Comparison of ENCODE assay signal across 8 cellular contexts in the genomic region with DNA sequence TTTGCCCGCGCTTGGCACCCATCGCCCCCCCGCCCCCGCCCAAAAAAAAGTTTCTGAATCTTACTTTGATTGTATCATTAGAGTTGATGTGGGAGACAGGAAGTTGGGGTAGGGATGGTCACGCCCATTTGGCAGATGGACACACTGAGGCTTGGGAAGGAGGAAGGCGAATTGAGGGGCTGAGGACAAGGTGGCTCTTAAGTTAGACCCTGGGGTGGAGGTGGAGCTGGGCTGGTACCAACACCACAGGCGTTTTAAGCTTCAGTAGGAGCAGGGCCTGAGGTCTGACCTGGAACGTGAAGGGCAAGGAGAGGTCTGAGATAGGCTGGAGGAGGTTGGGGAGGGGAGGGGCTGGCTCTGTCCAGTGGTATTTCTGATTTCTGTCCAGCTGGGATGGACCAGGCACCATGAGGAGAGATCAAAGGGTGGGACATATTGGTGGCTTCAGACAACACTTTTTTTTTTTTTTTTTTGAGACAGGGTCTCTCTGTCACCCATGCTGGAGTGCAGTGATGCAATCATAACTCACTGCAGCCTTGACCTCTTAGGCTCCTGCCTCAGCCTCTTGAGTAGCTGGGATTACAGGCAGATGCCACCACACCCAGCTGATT. TPM values are rescaled to one million over a fixed set of nuclear protein-coding genes. Genes with fewer than 3 reads are reported as not detected.
A peak's percentile ranks its signal among the peaks of the same experiment; 100 is the strongest.
DNase-seq lines count a peak whose midpoint lies in the region; ATAC-seq and TF ChIP-seq lines count a peak whose summit lies in the region.

No MANE protein-coding gene starts in this region.

- intact Hi-C loops in ovary (cut with DNase I), result loop anchor here (2.0 to 10.0 kb wide), 7 partner anchors 42 to 272 kb away; partner anchors contain the start of genes ARL2 (in 3 of the 4), ZNHIT2 (in 2 of the 4) and TM7SF2 (in 1 of the 4)

- H3K36me3 ChIP-seq in DOHH2 (ENCODE audit: control insufficient read depth, low read length) (0 out of 2 replicates have a peak, but pooled peaks cover 2% of the 10 kb centered on the region), ovary (no peaks in the 10 kb centered on the region)
- no peaks in the 10 kb centered on the region for H3K36me3 ChIP-seq in effector memory CD4-positive, alpha-beta T cell (ENCODE audit: control insufficient read depth, insufficient read depth, low read length)

- no peaks in the 10 kb centered on the region for H3K9me2 ChIP-seq in DOHH2 (replicated peaks; ENCODE audit: control insufficient read depth, low read length)

- no peak overlapping the region for H3K27ac ChIP-seq in DOHH2 (ENCODE audit: low read depth, low read length)
- H3K27ac ChIP-seq in effector memory CD4-positive, alpha-beta T cell (ENCODE audit: insufficient read depth, low read length, poor library complexity, severe bottlenecking), result peak overlapping the region; percentile 20
- peak overlapping the region in 1 of 2 donors; percentile 66 for H3K27ac ChIP-seq in ovary

- no peaks in the 10 kb centered on the region for H4K20me1 ChIP-seq in DOHH2 (ENCODE audit: control insufficient read depth, insufficient read depth, low read depth, low read length)

- H3K4me2 ChIP-seq in DOHH2 (ENCODE audit: low read length), result peak overlapping the region; percentile 71

- peak; percentile 29 for DNase-seq in MV-4-11 (lab: John Stamatoyannopoulos, UW)
- DNase-seq in effector memory CD4-positive, alpha-beta T cell, result no peak
- DNase-seq in ovary, result peak in 3 of 5 donors; percentile 40 to 59 (median 51)
- no peak for DNase-seq in inferior parietal cortex (ENCODE audit: extremely low spot score)
- DNase-seq in hepatic stellate cell (ENCODE audit: low spot score), result no peak

- H3K4me1 ChIP-seq in DOHH2 (ENCODE audit: control insufficient read depth, low read length) (peaks cover 52% of the 10 kb centered on the region), ovary (ENCODE audit: insufficient read depth) (peaks cover 7% of the 10 kb centered on the region)
- H3K4me1 ChIP-seq in effector memory CD4-positive, alpha-beta T cell (ENCODE audit: control insufficient read depth, insufficient read depth, low read length, poor library complexity, severe bottlenecking), result peaks cover 27% of the 10 kb centered on the region

- TF ChIP-seq POLR2A in ovary (IDR thresholded peaks at IDR 0.05) (no peak), GM18505 (IDR thresholded peaks at IDR 0.05; ENCODE audit: borderline replicate concordance, extremely low read depth, insufficient read depth, insufficient read length) (no peak)

- no peaks in the 10 kb centered on the region for H3K9me3 ChIP-seq in DOHH2 (ENCODE audit: control insufficient read depth, insufficient read depth, low read length)
- H3K9me3 ChIP-seq in effector memory CD4-positive, alpha-beta T cell (ENCODE audit: control insufficient read depth, low read length), result no peaks in the 10 kb centered on the region
- no peaks in the 10 kb centered on the region for H3K9me3 ChIP-seq in ovary

- WGBS in ovary, 3 donors, result 13 to 19% (median 13%) methylated on average over 9 of the region's 9 CpGs

- H3F3A ChIP-seq in DOHH2 (ENCODE audit: control insufficient read depth, insufficient read depth), result peaks cover 38% of the 10 kb centered on the region

- no peaks in the 10 kb centered on the region for H3K27me3 ChIP-seq in DOHH2 (ENCODE audit: control insufficient read depth, low read length)
- H3K27me3 ChIP-seq in effector memory CD4-positive, alpha-beta T cell (replicated peaks; ENCODE audit: control insufficient read depth, insufficient read depth, low read length, poor library complexity, severe bottlenecking), result no peaks in the 10 kb centered on the region
- no peaks in the 10 kb centered on the region for H3K27me3 ChIP-seq in ovary

- peak overlapping the region; percentile 76 for H3K4me3 ChIP-seq in DOHH2 (ENCODE audit: low read length)
- peak overlapping the region; percentile 42 for H3K4me3 ChIP-seq in effector memory CD4-positive, alpha-beta T cell (ENCODE audit: insufficient read depth, low read depth, low read length, poor library complexity, severe bottlenecking)
- peak overlapping the region; percentile 46 for H3K4me3 ChIP-seq in ovary

- no peak for ATAC-seq in GM21528 (IDR thresholded peaks at IDR 0.05; ENCODE audit: low FRiP score, unreplicated experiment)
- no peak for ATAC-seq in GM18505 (IDR thresholded peaks at IDR 0.05; ENCODE audit: unreplicated experiment)

- TF ChIP-seq CTCF in DOHH2 (IDR thresholded peaks at IDR 0.05; ENCODE audit: low read depth, low read length, poor library complexity, severe bottlenecking), result no peak
- no peak for TF ChIP-seq CTCF in ovary (IDR thresholded peaks at IDR 0.05)

- no peak for TF ChIP-seq EP300 in ovary (IDR thresholded peaks at IDR 0.05)

- no peaks in the 10 kb centered on the region for H3K79me2 ChIP-seq in DOHH2 (ENCODE audit: control insufficient read depth, low read length)

RNA-seq across cellular contexts. Expression of gene CDC42BPG, which starts 0.8 kb away (rescaled TPM):
- 1 to 10 TPM; 2.6 to 9.5 (median 4.0) TPM for total RNA-seq in ovary
- 1 to 10 TPM in 1 of 2 donors, under 1 TPM in 1; 0.35 to 1.9 TPM for polyA plus RNA-seq in ovary

RNA-seq across cellular contexts. Expression of gene EHD1, which starts 33.2 kb away (rescaled TPM):
- total RNA-seq in ovary, result 10 to 100 TPM; 14.3 to 87.8 (median 42.2) TPM
- polyA plus RNA-seq in ovary, result 10 to 100 TPM; 14.5 to 14.8 TPM

RNA-seq across cellular contexts. Expression of gene MEN1, which starts 34.9 kb away (rescaled TPM):
- 10 to 100 TPM; 17.5 to 28.6 (median 22.6) TPM for total RNA-seq in ovary
- 10 to 100 TPM; 14.4 to 20.4 TPM for polyA plus RNA-seq in ovary

RNA-seq across cellular contexts. Expression of gene MAP4K2, which starts 42.2 kb away (rescaled TPM):
- total RNA-seq in ovary, result 10 to 100 TPM in 5 of 7 donors, 1 to 10 TPM in 2; 5.6 to 15.5 (median 13.0) TPM
- 1 to 10 TPM; 2.3 to 9.9 TPM for polyA plus RNA-seq in ovary

Comparison
In these comparisons a context has a peak if more than half of its experiments do, and no peak if none do; other contexts are left out.
1. DNase-seq: peak in MV-4-11 (single experiment) and ovary (3 of 5); none in effector memory CD4-positive, alpha-beta T cell (0 of 3), inferior parietal cortex (single experiment) and hepatic stellate cell (single experiment).
2. Peak in every context shown above with its lines, with median percentiles within 50 percentile points of each other: H3K4me3 ChIP-seq.